Comparison of ENCODE assay signal across 8 cellular contexts in genomic region chr11:116276051-116277044, GRCh38.
DNase-seq lines count a peak whose midpoint lies in the region; ATAC-seq lines count a peak whose summit lies in the region.

No MANE protein-coding gene starts in this region.

- H3K27me3 Mint-ChIP-seq in activated CD4-positive, alpha-beta memory T cell treated with anti-CD3 and anti-CD28 coated beads for 36 hours, result no peaks in the 10 kb centered on the region

- H3K4me1 Mint-ChIP-seq in activated CD4-positive, alpha-beta memory T cell treated with anti-CD3 and anti-CD28 coated beads for 36 hours (ENCODE audit: low read depth), result no peaks in the 10 kb centered on the region

- POLR2A ChIA-PET in activated CD4-positive, alpha-beta memory T cell treated with anti-CD3 and anti-CD28 coated beads for 36 hours (lab: Charles Lee), result no interaction called here

- intact Hi-C loops in activated CD4-positive, alpha-beta memory T cell treated with anti-CD3 and anti-CD28 coated beads for 36 hours (cut with micrococcal nuclease), result loop anchor here (1.0 kb wide), 2 partner anchors 59 to 952 kb away; no protein-coding TSS in a partner anchor

- H3K9me3 Mint-ChIP-seq in activated CD4-positive, alpha-beta memory T cell treated with anti-CD3 and anti-CD28 coated beads for 36 hours, result no peaks in the 10 kb centered on the region

- CTCF ChIA-PET in activated CD4-positive, alpha-beta memory T cell treated with anti-CD3 and anti-CD28 coated beads for 36 hours (lab: Charles Lee), result interaction anchor here (0.5 kb wide), 1 partner anchor 34 kb away, joined by 3 read pairs; no protein-coding TSS in a partner anchor

- H3K27ac Mint-ChIP-seq in activated CD4-positive, alpha-beta memory T cell treated with anti-CD3 and anti-CD28 coated beads for 36 hours, result no peak overlapping the region

- peak overlapping the region; percentile 35 for H3K4me3 Mint-ChIP-seq in activated CD4-positive, alpha-beta memory T cell treated with anti-CD3 and anti-CD28 coated beads for 36 hours

- peak; percentile 77 for ATAC-seq in HG03097 (IDR thresholded peaks at IDR 0.05; ENCODE audit: low FRiP score, unreplicated experiment)

- H3K36me3 Mint-ChIP-seq in activated CD4-positive, alpha-beta memory T cell treated with anti-CD3 and anti-CD28 coated beads for 36 hours, result no peaks in the 10 kb centered on the region

- peak; percentile 40 to 65 for DNase-seq in NCI-H187 (lab: John Stamatoyannopoulos, UW)
- DNase-seq in NCI-H187 treated with DMSO at 0.1 percent for 48 hours (lab: John Stamatoyannopoulos, UW), result no peak
- peak; percentile 38 for DNase-seq in NCI-H460 (ENCODE audit: extremely low read depth, low read depth)
- DNase-seq in activated CD4-positive, alpha-beta memory T cell treated with anti-CD3 and anti-CD28 coated beads for 36 hours, result peak; percentile 85
- DNase-seq in effector CD8-positive, alpha-beta T cell (lab: John Stamatoyannopoulos, UW), result peak; percentile 35
- DNase-seq in lung microvascular endothelial cell (ENCODE audit: low read depth in 2 of 2), result peak; percentile 62 to 76
- peak; percentile 61 for DNase-seq in stimulated activated CD8-positive, alpha-beta memory T cell treated with anti-CD3 and anti-CD28 coated beads, Interleukin-15, amount 100 ng/mL, for 24 hours (ENCODE audit: low read depth)
